ENCODE assay signal across 8 cellular contexts in genomic region chr3:160754371-160754854, GRCh38. TPM values are rescaled to one million over a fixed set of nuclear protein-coding genes. Genes with fewer than 3 reads are reported as not detected.
DNase-seq lines count a peak whose midpoint lies in the region; ATAC-seq and TF ChIP-seq lines count a peak whose summit lies in the region.

No MANE protein-coding gene starts in this region.

- no peak for TF ChIP-seq EP300 in stomach (IDR thresholded peaks at IDR 0.05)

- no peak overlapping the region for H3K27ac ChIP-seq in ectodermal cell (ENCODE audit: insufficient read depth, low read depth, low read length, poor library complexity, severe bottlenecking)
- H3K27ac ChIP-seq in right lobe of liver, result peak overlapping the region; percentile 84 to 94 (median 86)
- H3K27ac ChIP-seq in stomach, result peak overlapping the region; percentile 87 to 96 (median 95)

- 0 to 1% methylated on average over 27 of the region's 27 CpGs for WGBS in ectodermal cell, 2 experiments
- WGBS in right lobe of liver (ENCODE audit: insufficient coverage, low coverage, low lambda C conversion rate, missing lambda C conversion rate), result 0% methylated on average over 18 of the region's 27 CpGs
- 0 to 2% (median 1%) methylated on average over 20 to 27 of the region's 27 CpGs for WGBS in stomach, 5 donors

- H3K36me3 ChIP-seq in ectodermal cell (ENCODE audit: control insufficient read depth, insufficient read depth, low read length), result no peaks in the 10 kb centered on the region
- no peaks in the 10 kb centered on the region for H3K36me3 ChIP-seq in right lobe of liver
- no peaks in the 10 kb centered on the region for H3K36me3 ChIP-seq in stomach

- no peak for TF ChIP-seq POLR2A in right lobe of liver (IDR thresholded peaks at IDR 0.05)
- no peak for TF ChIP-seq POLR2A in stomach (IDR thresholded peaks at IDR 0.05)

- peaks cover 2% of the 10 kb centered on the region for H3K4me1 ChIP-seq in ectodermal cell (ENCODE audit: control insufficient read depth, insufficient read depth, low read length)
- H3K4me1 ChIP-seq in right lobe of liver, result peaks cover 0 to 21% (median 0%) of the 10 kb centered on the region in 4 donors
- peaks cover 14 to 43% (median 30%) of the 10 kb centered on the region in 4 donors for H3K4me1 ChIP-seq in stomach

- ATAC-seq in right lobe of liver (peak in 2 of 4 donors; percentile 8 to 15), HG03378 (IDR thresholded peaks at IDR 0.05; ENCODE audit: unreplicated experiment) (no peak)

- POLR2A ChIA-PET in GM10248 (lab: Yijun Ruan, JAX), result no interaction called here

- CTCF ChIA-PET in GM10248 (lab: Yijun Ruan, JAX), result interaction anchor here (1.0 to 2.6 kb wide), 4 partner anchors 9 to 187 kb away, joined by 3 to 6 read pairs (median 3); no protein-coding TSS in a partner anchor

- peaks cover 31% of the 10 kb centered on the region for H3K27me3 ChIP-seq in ectodermal cell (ENCODE audit: control insufficient read depth, insufficient read depth, low read length, poor library complexity, severe bottlenecking)
- no peaks in the 10 kb centered on the region for H3K27me3 ChIP-seq in right lobe of liver
- no peaks in the 10 kb centered on the region for H3K27me3 ChIP-seq in stomach

- H3K4me3 ChIP-seq in Jurkat, Clone E6-1 (ENCODE audit: low read length), result peak overlapping the region; percentile 77
- H3K4me3 ChIP-seq in ectodermal cell (ENCODE audit: insufficient read depth, low read depth, low read length), result peak overlapping the region; percentile 78
- peak overlapping the region; percentile 71 to 78 (median 77) for H3K4me3 ChIP-seq in right lobe of liver
- H3K4me3 ChIP-seq in stomach, result peak overlapping the region; percentile 60 to 90 (median 78)

- intact Hi-C loops in right lobe of liver (cut with DNase I) (no loop called here), stomach (cut with DNase I; ENCODE audit: low total_unique reads) (no loop called here)

- no peak for TF ChIP-seq CTCF in right lobe of liver (IDR thresholded peaks at IDR 0.05)
- TF ChIP-seq CTCF in stomach (IDR thresholded peaks at IDR 0.05), result no peak
- TF ChIP-seq CTCF in GM10248 (IDR thresholded peaks at IDR 0.05; ENCODE audit: control extremely low read depth, extremely low read depth, low read depth, missing control alignments), result no peak

- DNase-seq in DMS53 treated with DMSO at 0.1 percent for 48 hours (lab: John Stamatoyannopoulos, UW; ENCODE audit: unreplicated experiment) (peak; percentile 29), T-helper 2 cell (peak in 3 of 5 experiments; percentile 0 to 29 (median 5)), right lobe of liver (peak in 2 of 3 donors; percentile 43 to 54), stomach (peak; percentile 32), GM10248 (ENCODE audit: extremely low spot score) (no peak)
- DNase-seq in Jurkat, Clone E6-1 (ENCODE audit: low read depth, low spot score), result peak; percentile 14

- H3K9me3 ChIP-seq in ectodermal cell (ENCODE audit: control insufficient read depth, low read length), result no peaks in the 10 kb centered on the region
- H3K9me3 ChIP-seq in right lobe of liver, result no peaks in the 10 kb centered on the region
- no peaks in the 10 kb centered on the region for H3K9me3 ChIP-seq in stomach

RNA-seq across cellular contexts. Expression of gene PPM1L, which starts 1.6 kb away (rescaled TPM):
- polyA plus RNA-seq in Jurkat, Clone E6-1 (2012; ENCODE audit: insufficient read depth, insufficient read length), result 2.7 TPM
- polyA plus RNA-seq in ectodermal cell (2013, experiment 1 of 4), result 13.0 TPM
- polyA plus RNA-seq in ectodermal cell (2013, experiment 2 of 4), result 12.6 TPM
- 11.1 TPM for polyA plus RNA-seq in ectodermal cell (2013, experiment 3 of 4)
- polyA plus RNA-seq in ectodermal cell (2013, experiment 4 of 4), result 11.4 TPM
- total RNA-seq in right lobe of liver (10 to 100 TPM in 5 of 6 experiments, 1 to 10 TPM in 1; 6.9 to 25.4 (median 14.7) TPM), stomach (10 to 100 TPM; 14.6 to 45.1 (median 27.2) TPM)
- polyA plus RNA-seq in stomach, result 1 to 10 TPM in 2 of 3 donors, under 1 TPM in 1; 0.61 to 2.6 (median 1.4) TPM
